1 cellular context compared by ENCODE assay signal in genomic region chr6:166387642-166388325, GRCh38.
TF ChIP-seq lines count a peak whose summit lies in the region.

No MANE protein-coding gene starts in this region.

TF ChIP-seq in HepG2, 621 proteins besides CTCF, POLR2A, EP300 and RAD21 (continued from another document and continues in another):
- TF ChIP-seq ZBTB40 (IDR thresholded peaks at IDR 0.05) (no peak), ZBTB40 (CRISPR knock-in tag; IDR thresholded peaks at IDR 0.05) (no peak), SP5 (CRISPR knock-in tag; IDR thresholded peaks at IDR 0.05; ENCODE audit: borderline replicate concordance, low read depth) (peak; percentile 67), NR2F1 (CRISPR knock-in tag; IDR thresholded peaks at IDR 0.05) (peak; percentile 34 to 89; a peak in 2 of 4 replicates), GTF3A (CRISPR knock-in tag; conservative IDR thresholded peaks at IDR 0.05) (no peak), ZNF768 (CRISPR knock-in tag; IDR thresholded peaks at IDR 0.05) (no peak), CBX5 (CRISPR knock-in tag; IDR thresholded peaks at IDR 0.05; ENCODE audit: borderline replicate concordance) (peak; percentile 66; the same call in 1 of the 2 replicates), ATAD3A (CRISPR knock-in tag; IDR thresholded peaks at IDR 0.05) (no peak), ZNF770 (CRISPR knock-in tag; IDR thresholded peaks at IDR 0.05) (peak; percentile 58), LCORL (IDR thresholded peaks at IDR 0.05) (peak; percentile 67; the same call in 1 of the 2 replicates), LCORL (CRISPR knock-in tag; IDR thresholded peaks at IDR 0.05) (peak; percentile 94), ZNF7 (CRISPR knock-in tag; IDR thresholded peaks at IDR 0.05) (peak; percentile 64; the same call in 1 of the 2 replicates), MEIS2 (CRISPR knock-in tag; IDR thresholded peaks at IDR 0.05) (peak; percentile 29; the same call in 1 of the 2 replicates), FOXP1 (IDR thresholded peaks at IDR 0.05) (no peak), FOXP1 (CRISPR knock-in tag; IDR thresholded peaks at IDR 0.05) (peak; percentile 90), ZNF18 (CRISPR knock-in tag; IDR thresholded peaks at IDR 0.05; ENCODE audit: insufficient replicate concordance) (no peak), ZNF550 (CRISPR knock-in tag; IDR thresholded peaks at IDR 0.05; ENCODE audit: borderline replicate concordance) (0 out of 2 replicates have a peak, but pooled peaks have one; percentile 22), CBX1 (IDR thresholded peaks at IDR 0.05; ENCODE audit: low read depth) (no peak), ZBTB7B (CRISPR knock-in tag; IDR thresholded peaks at IDR 0.05) (no peak; the same call in 1 of the 2 replicates), JARID2 (CRISPR knock-in tag; IDR thresholded peaks at IDR 0.05; ENCODE audit: insufficient replicate concordance) (no peak), HOXA5 (CRISPR knock-in tag; IDR thresholded peaks at IDR 0.05) (peak; percentile 87; the same call in 1 of the 2 replicates), ZNF431 (CRISPR knock-in tag; IDR thresholded peaks at IDR 0.05; ENCODE audit: borderline replicate concordance, low read depth) (no peak), ZNF326 (CRISPR knock-in tag; IDR thresholded peaks at IDR 0.05; ENCODE audit: borderline replicate concordance) (no peak), ELF4 (CRISPR knock-in tag; IDR thresholded peaks at IDR 0.05; ENCODE audit: borderline replicate concordance) (0 out of 2 replicates have a peak, but pooled peaks have one; percentile 14), ZBTB38 (CRISPR knock-in tag; IDR thresholded peaks at IDR 0.05) (no peak), MYPOP (CRISPR knock-in tag; IDR thresholded peaks at IDR 0.05) (peak; percentile 78; the same call in 1 of the 2 replicates), BCL3 (CRISPR knock-in tag; IDR thresholded peaks at IDR 0.05) (peak; percentile 65; the same call in 1 of the 2 replicates), ZBTB49 (CRISPR knock-in tag; IDR thresholded peaks at IDR 0.05; ENCODE audit: borderline replicate concordance) (no peak; the same call in 1 of the 2 replicates), TCF7 (IDR thresholded peaks at IDR 0.05; ENCODE audit: low read depth) (peak; percentile 85), EHMT2 (IDR thresholded peaks at IDR 0.05; ENCODE audit: borderline replicate concordance, low read depth, low read length) (peak; percentile 45; the same call in 1 of the 2 replicates), FOXC1 (CRISPR knock-in tag; IDR thresholded peaks at IDR 0.05; ENCODE audit: borderline replicate concordance) (no peak), ZBTB4 (CRISPR knock-in tag; IDR thresholded peaks at IDR 0.05; ENCODE audit: borderline replicate concordance) (no peak), ELF3 (CRISPR knock-in tag; IDR thresholded peaks at IDR 0.05) (peak; percentile 92), ZNF253 (CRISPR knock-in tag; IDR thresholded peaks at IDR 0.05; ENCODE audit: borderline replicate concordance) (no peak), TBL1XR1 (IDR thresholded peaks at IDR 0.05; ENCODE audit: borderline replicate concordance, low read length, partially characterized antibody) (peak; percentile 16), ZNF34 (CRISPR knock-in tag; IDR thresholded peaks at IDR 0.05; ENCODE audit: borderline replicate concordance) (peak; percentile 41; the same call in 1 of the 2 replicates), SIN3A (IDR thresholded peaks at IDR 0.05; ENCODE audit: borderline replicate concordance, low read depth, low read length) (0 out of 2 replicates have a peak, but pooled peaks have one; percentile 3), MZF1 (CRISPR knock-in tag; IDR thresholded peaks at IDR 0.05; ENCODE audit: borderline replicate concordance) (no peak)
